ENCODE assay signal across 8 cellular contexts in the genomic region with DNA sequence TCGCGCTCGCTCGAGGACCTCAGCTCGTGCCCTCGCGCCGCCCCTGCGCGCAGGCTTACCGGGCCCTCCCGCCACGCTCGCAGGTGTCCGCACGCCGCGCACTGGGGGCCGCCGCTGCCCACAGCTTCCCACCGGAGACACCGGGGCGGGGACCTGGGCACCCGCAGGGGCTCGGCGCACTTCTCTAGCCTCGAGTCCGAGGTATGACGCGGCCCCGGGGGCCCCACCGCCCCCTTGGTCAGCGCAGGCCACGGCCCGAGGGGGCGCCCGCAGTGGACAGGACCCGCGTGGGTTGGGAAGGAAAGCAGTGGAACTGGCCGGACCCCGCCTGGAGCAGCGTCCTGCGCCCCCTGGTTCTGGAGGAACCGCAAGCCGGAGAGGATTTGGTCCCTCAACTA. TPM values are rescaled to one million over a fixed set of nuclear protein-coding genes. Genes with fewer than 3 reads are reported as not detected.
DNase-seq lines count a peak whose midpoint lies in the region; ATAC-seq and TF ChIP-seq lines count a peak whose summit lies in the region.
"Had no signal": no experiment of that assay in that cellular context is flagged by ENCODE, and none has a peak within 500 bp of the region (broad histone marks: within the 10 kb centered on the region; RNA-seq: fewer than 3 reads in every experiment).

No MANE protein-coding gene starts in this region.

- H4K20me1 ChIP-seq in neural cell (ENCODE audit: insufficient read depth) = no peaks in the 10 kb centered on the region

- TF ChIP-seq EP300 in neural cell (conservative IDR thresholded peaks at IDR 0.05; ENCODE audit: poor library complexity, severe bottlenecking) = no peak

- no peak for TF ChIP-seq CTCF in neural cell (IDR thresholded peaks at IDR 0.05; ENCODE audit: poor library complexity, severe bottlenecking)

- H3K79me2 ChIP-seq in neural cell (replicated peaks; ENCODE audit: insufficient read depth, low read length) = peaks cover 6% of the 10 kb centered on the region

- H3K4me1 Mint-ChIP-seq in T-helper 17 cell = peaks cover 25% of the 10 kb centered on the region

- H3K27me3 Mint-ChIP-seq in T-helper 17 cell = peaks cover 23% of the 10 kb centered on the region

- H3K27ac Mint-ChIP-seq in T-helper 17 cell = no peak overlapping the region

- DNase-seq in D341Med (ENCODE audit: low spot score) (peak; percentile 31), T-helper 17 cell (no peak), ACHN (no peak), SKM-1 (lab: John Stamatoyannopoulos, UW; ENCODE audit: unreplicated experiment) (no peak)
- DNase-seq: activated CD4-positive, alpha-beta T cell treated with anti-CD3 and anti-CD28 coated beads, Interleukin-2, amount 10 ng/mL, durations not matched to agents 7 days and 5 days had no signal

- H3K27ac ChIP-seq in neural cell (ENCODE audit: low read length) = peak overlapping the region; percentile 93
- H3K27ac ChIP-seq: gastroesophageal sphincter had no signal

- H3K9me2 ChIP-seq in neural cell (ENCODE audit: insufficient read depth, low read length) = no peaks in the 10 kb centered on the region

- peaks cover 8% of the 10 kb centered on the region for H3K36me3 Mint-ChIP-seq in T-helper 17 cell (ENCODE audit: low read depth)

- no peaks in the 10 kb centered on the region for H3F3A ChIP-seq in neural cell (ENCODE audit: insufficient read depth, low read length, poor library complexity, severe bottlenecking)

- ATAC-seq in T-helper 17 cell = no peak
- ATAC-seq in GM21528 (IDR thresholded peaks at IDR 0.05; ENCODE audit: low FRiP score, unreplicated experiment) = no peak
- ATAC-seq: gastroesophageal sphincter had no signal

- H3K9me3 ChIP-seq in T-helper 17 cell (ENCODE audit: control insufficient read depth, low read length, poor library complexity, severe bottlenecking) (no peaks in the 10 kb centered on the region), neural cell (ENCODE audit: low read length) (no peaks in the 10 kb centered on the region)
- H3K9me3 ChIP-seq: gastroesophageal sphincter had no signal

- H3K4me3 ChIP-seq in neural cell (ENCODE audit: low read length) = no peak overlapping the region

- no peak overlapping the region for H3K4me2 ChIP-seq in neural cell (ENCODE audit: low read length)

- peak overlapping the region; percentile 73 for H3K9ac ChIP-seq in neural cell (ENCODE audit: low read length)

- H3K36me3 ChIP-seq in neural cell (ENCODE audit: insufficient read depth, low read length) = no peaks in the 10 kb centered on the region

- no peak overlapping the region for H2AFZ ChIP-seq in neural cell (ENCODE audit: low read depth, low read length)

- in situ Hi-C loops in ACHN (cut with HindIII; ENCODE audit: low pct_ligation_motif_present, low pct_unique_long_range_greater_than_20kb, low sequenced_read_pairs) = no loop called here

- H3K27me3 ChIP-seq in neural cell (ENCODE audit: insufficient read depth, low read depth, low read length) = no peaks in the 10 kb centered on the region

- TF ChIP-seq RAD21 in neural cell (conservative IDR thresholded peaks at IDR 0.05) = no peak

- peak overlapping the region; percentile 96 for H3K4me3 Mint-ChIP-seq in T-helper 17 cell

TF ChIP-seq in neural cell, 6 proteins besides CTCF, POLR2A, EP300 and RAD21:
- TF ChIP-seq EZH2 (IDR thresholded peaks at IDR 0.05; ENCODE audit: borderline replicate concordance, insufficient read depth, low read length, poor library complexity, severe bottlenecking) = no peak
- TF ChIP-seq TAF1 (IDR thresholded peaks at IDR 0.05; ENCODE audit: low read depth) = no peak
- no peak for TF ChIP-seq MXI1 (conservative IDR thresholded peaks at IDR 0.05; ENCODE audit: poor library complexity, severe bottlenecking)
- TF ChIP-seq, protein P1, sequence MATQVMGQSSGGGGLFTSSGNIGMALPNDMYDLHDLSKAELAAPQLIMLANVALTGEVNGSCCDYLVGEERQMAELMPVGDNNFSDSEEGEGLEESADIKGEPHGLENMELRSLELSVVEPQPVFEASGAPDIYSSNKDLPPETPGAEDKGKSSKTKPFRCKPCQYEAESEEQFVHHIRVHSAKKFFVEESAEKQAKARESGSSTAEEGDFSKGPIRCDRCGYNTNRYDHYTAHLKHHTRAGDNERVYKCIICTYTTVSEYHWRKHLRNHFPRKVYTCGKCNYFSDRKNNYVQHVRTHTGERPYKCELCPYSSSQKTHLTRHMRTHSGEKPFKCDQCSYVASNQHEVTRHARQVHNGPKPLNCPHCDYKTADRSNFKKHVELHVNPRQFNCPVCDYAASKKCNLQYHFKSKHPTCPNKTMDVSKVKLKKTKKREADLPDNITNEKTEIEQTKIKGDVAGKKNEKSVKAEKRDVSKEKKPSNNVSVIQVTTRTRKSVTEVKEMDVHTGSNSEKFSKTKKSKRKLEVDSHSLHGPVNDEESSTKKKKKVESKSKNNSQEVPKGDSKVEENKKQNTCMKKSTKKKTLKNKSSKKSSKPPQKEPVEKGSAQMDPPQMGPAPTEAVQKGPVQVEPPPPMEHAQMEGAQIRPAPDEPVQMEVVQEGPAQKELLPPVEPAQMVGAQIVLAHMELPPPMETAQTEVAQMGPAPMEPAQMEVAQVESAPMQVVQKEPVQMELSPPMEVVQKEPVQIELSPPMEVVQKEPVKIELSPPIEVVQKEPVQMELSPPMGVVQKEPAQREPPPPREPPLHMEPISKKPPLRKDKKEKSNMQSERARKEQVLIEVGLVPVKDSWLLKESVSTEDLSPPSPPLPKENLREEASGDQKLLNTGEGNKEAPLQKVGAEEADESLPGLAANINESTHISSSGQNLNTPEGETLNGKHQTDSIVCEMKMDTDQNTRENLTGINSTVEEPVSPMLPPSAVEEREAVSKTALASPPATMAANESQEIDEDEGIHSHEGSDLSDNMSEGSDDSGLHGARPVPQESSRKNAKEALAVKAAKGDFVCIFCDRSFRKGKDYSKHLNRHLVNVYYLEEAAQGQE (IDR thresholded peaks at IDR 0.05; ENCODE audit: borderline replicate concordance) = no peak
- no peak for TF ChIP-seq SMC3 (conservative IDR thresholded peaks at IDR 0.05; ENCODE audit: poor library complexity)
- no peak for TF ChIP-seq POLR2AphosphoS5 (IDR thresholded peaks at IDR 0.05)

RNA-seq across cellular contexts. Expression of a gene that starts 2.1 kb away (rescaled TPM):
- total RNA-seq in T-helper 17 cell = 10 to 100 TPM; 32.5 TPM
- polyA plus RNA-seq in neural cell = 10.6 and 11.8 TPM in 2 replicates
- 17.1 and 17.8 TPM in 2 replicates for polyA minus RNA-seq in neural cell

RNA-seq across cellular contexts. Expression of a gene that starts 11.6 kb away (rescaled TPM):
- total RNA-seq in T-helper 17 cell = 1 to 10 TPM; 1.7 to 2.5 TPM
- polyA plus RNA-seq in neural cell = 1.1 and 1.6 TPM in 2 replicates
- polyA minus RNA-seq in neural cell = 1.2 TPM in 2 replicates

RNA-seq across cellular contexts. Expression of a gene that starts 25.4 kb away (rescaled TPM):
- total RNA-seq in T-helper 17 cell = 10 to 100 TPM; 42.3 to 53.4 TPM
- 314 and 397 TPM in 2 replicates for polyA plus RNA-seq in neural cell
- 162 and 163 TPM in 2 replicates for polyA minus RNA-seq in neural cell

RNA-seq across cellular contexts. Expression of a gene that starts 50.3 kb away (rescaled TPM):
- under 1 TPM; 0.08 to 0.17 TPM for total RNA-seq in T-helper 17 cell
- polyA plus RNA-seq in neural cell = 1.8 and 2.8 TPM in 2 replicates
- 8.5 and 8.7 TPM in 2 replicates for polyA minus RNA-seq in neural cell

RNA-seq across cellular contexts. Expression of a gene that starts 52.4 kb away (rescaled TPM):
- total RNA-seq in T-helper 17 cell = 10 to 100 TPM; 34.0 to 41.3 TPM
- polyA plus RNA-seq in neural cell = 42.3 and 46.9 TPM in 2 replicates
- 31.2 and 41.4 TPM in 2 replicates for polyA minus RNA-seq in neural cell
